ENCODE assay signal across 8 cellular contexts in the genomic region with DNA sequence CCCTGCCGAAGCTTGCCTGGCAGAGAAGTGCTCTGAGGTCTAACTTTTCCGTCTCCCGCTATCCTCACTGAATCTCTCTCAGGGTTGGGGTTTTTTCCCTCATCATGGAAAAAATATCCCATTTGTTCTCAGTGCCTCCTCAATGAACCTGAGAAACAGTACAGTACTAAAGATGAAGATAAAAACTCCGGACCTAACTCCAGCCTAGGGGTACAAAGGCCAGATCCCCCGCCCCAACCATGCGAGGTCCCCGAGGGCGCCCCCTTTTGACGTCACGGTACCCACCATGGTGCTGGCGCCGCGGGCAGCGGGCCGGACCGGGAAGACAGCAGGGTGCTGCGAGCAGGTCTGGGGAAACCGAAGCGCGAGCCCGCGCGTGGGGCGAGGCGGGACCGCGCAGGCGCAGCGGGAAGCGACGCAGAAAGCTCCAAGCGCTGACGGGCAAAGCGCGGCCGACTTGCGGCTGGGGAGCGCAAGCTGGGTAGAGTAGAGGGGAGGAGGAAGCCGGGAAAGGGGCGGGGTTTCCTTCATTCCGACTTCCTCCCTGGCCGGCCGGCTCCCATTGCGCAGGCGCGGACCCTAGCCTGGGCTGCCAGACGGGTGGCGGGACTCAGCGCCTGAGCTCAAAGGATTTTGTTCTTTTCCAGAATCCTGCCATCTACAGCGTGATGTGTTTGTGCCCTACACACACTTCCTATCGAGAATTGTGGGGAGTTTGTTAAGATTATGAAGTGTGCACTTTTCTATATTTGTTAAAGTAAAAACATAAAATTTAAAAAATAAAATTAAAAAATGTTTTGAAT. TPM values are rescaled to one million over a fixed set of nuclear protein-coding genes. Genes with fewer than 3 reads are reported as not detected.
DNase-seq lines count a peak whose midpoint lies in the region; FAIRE-seq and TF ChIP-seq lines count a peak whose summit lies in the region.

A gene (minus strand): TSS at position 497 of the 803 bp plus-strand sequence. CDS start 209 bp downstream, at position 288.

- no peaks in the 10 kb centered on the region for H3K9me2 ChIP-seq in MM.1S (replicated peaks; ENCODE audit: insufficient read depth, low read length)

- H3K27me3 ChIP-seq in HAP-1 (ENCODE audit: low read depth) (no peaks in the 10 kb centered on the region), MM.1S (replicated peaks; ENCODE audit: insufficient read depth, low read length) (no peaks in the 10 kb centered on the region), SJCRH30 (no peaks in the 10 kb centered on the region), neuron (ENCODE audit: insufficient read depth, low read length) (no peaks in the 10 kb centered on the region), subcutaneous abdominal adipose tissue (ENCODE audit: control insufficient read depth in 5 of 5, insufficient read depth in 4 of 5, low read length in 5 of 5) (no peaks in the 10 kb centered on the region)

- peak within 1 kb of the TSS; percentile 81 for H3K9ac ChIP-seq in MM.1S (ENCODE audit: low read length)
- peak within 1 kb of the TSS; percentile 16 to 91 (median 78) for H3K9ac ChIP-seq in subcutaneous abdominal adipose tissue (ENCODE audit: low read length in 5 of 5)

- H3K4me3 ChIP-seq in HAP-1 (peak within 1 kb of the TSS; percentile 89), MM.1S (ENCODE audit: low read length) (peak within 1 kb of the TSS; percentile 73), SJCRH30 (peak within 1 kb of the TSS; percentile 74), foreskin fibroblast (ENCODE audit: low read depth in 1 of 2, low read length in 2 of 2) (peak within 1 kb of the TSS; percentile 69 to 87), neuron (ENCODE audit: low read length) (peak within 1 kb of the TSS; percentile 85), subcutaneous abdominal adipose tissue (ENCODE audit: low read depth in 1 of 5, low read length in 5 of 5) (peak within 1 kb of the TSS; percentile 66 to 86 (median 67))

- in situ Hi-C loops in HAP-1 (cut with MboI; ENCODE audit: low sequenced_read_pairs), result no loop called here

- no peaks in the 10 kb centered on the region for H3K9me3 ChIP-seq in HAP-1
- no peaks in the 10 kb centered on the region for H3K9me3 ChIP-seq in MM.1S (replicated peaks; ENCODE audit: insufficient read depth, low read length)
- H3K9me3 ChIP-seq in SJCRH30 (replicated peaks), result no peaks in the 10 kb centered on the region
- H3K9me3 ChIP-seq in neuron (ENCODE audit: low read length), result no peaks in the 10 kb centered on the region
- H3K9me3 ChIP-seq in subcutaneous abdominal adipose tissue (ENCODE audit: control insufficient read depth in 5 of 5, low read length in 5 of 5), result no peaks in the 10 kb centered on the region

- peak within 1 kb of the TSS; percentile 73 for H3K4me2 ChIP-seq in MM.1S (ENCODE audit: low read depth, low read length)

- peaks cover 8% of the 10 kb centered on the region for H3K4me1 ChIP-seq in HAP-1
- peaks cover 9% of the 10 kb centered on the region for H3K4me1 ChIP-seq in MM.1S (ENCODE audit: low read length)
- no peaks in the 10 kb centered on the region for H3K4me1 ChIP-seq in SJCRH30
- peaks cover 9% of the 10 kb centered on the region for H3K4me1 ChIP-seq in neuron (ENCODE audit: insufficient read depth, low read length)
- peaks cover 0 to 15% (median 12%) of the 10 kb centered on the region in 5 donors for H3K4me1 ChIP-seq in subcutaneous abdominal adipose tissue (ENCODE audit: control insufficient read depth in 5 of 5, insufficient read depth in 5 of 5, low read length in 5 of 5)

- H3F3A ChIP-seq in MM.1S (ENCODE audit: insufficient read depth, low read length), result no peaks in the 10 kb centered on the region

- FAIRE-seq in G401.6 (lab: Jason Lieb, UNC), result peak; percentile 96

- H3K79me2 ChIP-seq in MM.1S (ENCODE audit: low read length), result peaks cover 36% of the 10 kb centered on the region

- H3K36me3 ChIP-seq in HAP-1 (replicated peaks) (peaks cover 24% of the 10 kb centered on the region), MM.1S (replicated peaks; ENCODE audit: insufficient read depth, low read length) (no peaks in the 10 kb centered on the region), SJCRH30 (peaks cover 4% of the 10 kb centered on the region; the same call in 1 of the 2 replicates), neuron (ENCODE audit: insufficient read depth, low read length) (peaks cover 20% of the 10 kb centered on the region), subcutaneous abdominal adipose tissue (ENCODE audit: control insufficient read depth in 5 of 5, insufficient read depth in 5 of 5, low read length in 5 of 5) (peaks cover 0 to 8% (median 0%) of the 10 kb centered on the region in 5 donors)

- TF ChIP-seq CTCF in MM.1S (IDR thresholded peaks at IDR 0.05; ENCODE audit: low read length), result peak; percentile 36; the same call in 1 of the 2 replicates
- no peak for TF ChIP-seq CTCF in foreskin fibroblast (IDR thresholded peaks at IDR 0.05; ENCODE audit: low read depth, low read length)

- H3K27ac ChIP-seq in MM.1S (ENCODE audit: low read length) (peak within 1 kb of the TSS; percentile 77), SJCRH30 (peak within 1 kb of the TSS; percentile 61), subcutaneous abdominal adipose tissue (ENCODE audit: low read depth, low read length) (peak within 1 kb of the TSS; percentile 93)

- peak within 1 kb of the TSS; percentile 32 for H2AFZ ChIP-seq in MM.1S (ENCODE audit: low read length)
- H2AFZ ChIP-seq in neuron (ENCODE audit: low read depth, low read length), result peak within 1 kb of the TSS; percentile 70

- peak; percentile 96 to 98 for DNase-seq in HAP-1 (ENCODE audit: low spot score in 2 of 2)
- DNase-seq in MM.1S, result peak; percentile 93
- DNase-seq in SJCRH30, result peak; percentile 97 to 98
- DNase-seq in activated gamma-delta T cell treated with anti-CD3 and anti-CD28 coated beads, Interleukin-2, amount 50 U/mL, for 16 hours (ENCODE audit: low read depth), result peak; percentile 94
- DNase-seq in foreskin fibroblast, result peak; percentile 97 to 99

- no peaks in the 10 kb centered on the region for H4K20me1 ChIP-seq in MM.1S (ENCODE audit: insufficient read depth, low read length)

RNA-seq across cellular contexts. Expression of the gene that starts here (rescaled TPM):
- 90.1 and 106 TPM in 2 replicates for total RNA-seq in SJCRH30 (2014; rRNA removed; shearing (Covaris generic))

Comparison
In these comparisons a context has a peak if more than half of its experiments do, and no peak if none do; other contexts are left out.
1. Peak in every context shown above with its lines: DNase-seq, H3K4me3 ChIP-seq and H3K27ac ChIP-seq.